ENCODE assay signal across 8 cellular contexts in genomic region chr1:15975805-15976680, GRCh38. TPM values are rescaled to one million over a fixed set of nuclear protein-coding genes. Genes with fewer than 3 reads are reported as not detected.
DNase-seq lines count a peak whose midpoint lies in the region; TF ChIP-seq lines count a peak whose summit lies in the region.

Gene ZBTB17 (minus strand): TSS chr1:15976101. CDS start chr1:15948495, 27,606 bp downstream.

- H3K9me3 ChIP-seq in HEK293 (ENCODE audit: control insufficient read depth, insufficient read depth, low read depth, low read length) (no peaks in the 10 kb centered on the region), SJSA1 (replicated peaks) (0 out of 2 replicates have a peak, but pooled peaks cover 3% of the 10 kb centered on the region), neuron (ENCODE audit: low read length) (peaks cover 4% of the 10 kb centered on the region)

- H2AFZ ChIP-seq in neuron (ENCODE audit: low read depth, low read length), result peak within 1 kb of the TSS; percentile 93

- peak; percentile 89 for DNase-seq in G401 (ENCODE audit: low spot score)
- peak; percentile 89 for DNase-seq in MV-4-11 (lab: John Stamatoyannopoulos, UW)
- peak; percentile 89 to 95 for DNase-seq in SJSA1 (ENCODE audit: low read depth in 1 of 2, low spot score in 2 of 2)
- peak; percentile 87 to 93 (median 90) for DNase-seq in activated naive CD4-positive, alpha-beta T cell (lab: John Stamatoyannopoulos, UW)
- DNase-seq in foreskin melanocyte, result peak; percentile 78
- peak; percentile 81 for DNase-seq in stromal cell of bone marrow (ENCODE audit: low read depth)

- POLR2A ChIA-PET in HEK293 (lab: Yijun Ruan, JAX), result interaction anchor here (0.5 to 1.8 kb wide), 9 partner anchors 10 to 241 kb away, joined by 3 to 6 read pairs (median 4); partner anchors contain the start of gene SPEN

- H3K4me3 ChIP-seq in HEK293 (ENCODE audit: low read depth, low read length), result peak within 1 kb of the TSS; percentile 98
- peak within 1 kb of the TSS; percentile 71 for H3K4me3 ChIP-seq in SJSA1
- H3K4me3 ChIP-seq in neuron (ENCODE audit: low read length), result peak within 1 kb of the TSS; percentile 89

- H3K27me3 ChIP-seq in SJSA1 (replicated peaks) (no peaks in the 10 kb centered on the region; the same call in 1 of the 2 replicates), neuron (ENCODE audit: insufficient read depth, low read length) (no peaks in the 10 kb centered on the region)

- CTCF ChIA-PET in HEK293 (lab: Yijun Ruan, JAX), result interaction anchor here (0.7 to 3.2 kb wide), 8 partner anchors 17 to 389 kb away, joined by 3 to 16 read pairs (median 4); no protein-coding TSS in a partner anchor

- TF ChIP-seq CTCF in HEK293 (tag by site-specific recombination; IDR thresholded peaks at IDR 0.05), result no peak; the same call in 1 of the 2 replicates

- H3K36me3 ChIP-seq in HEK293 (ENCODE audit: control insufficient read depth in 2 of 2, insufficient read depth in 1 of 2, low read length in 2 of 2), result peaks cover 0 to 22% of the 10 kb centered on the region in 2 experiments; a peak in 2 of 3 replicates
- peaks cover 23% of the 10 kb centered on the region for H3K36me3 ChIP-seq in SJSA1
- H3K36me3 ChIP-seq in neuron (ENCODE audit: insufficient read depth, low read length), result peaks cover 18% of the 10 kb centered on the region

- H3K27ac ChIP-seq in HEK293 (ENCODE audit: extremely low read depth, low read depth, low read length) (peak within 1 kb of the TSS; percentile 44), SJSA1 (peak within 1 kb of the TSS; percentile 67)

- H3K4me1 ChIP-seq in HEK293 (ENCODE audit: control insufficient read depth, insufficient read depth, low read length), result no peaks in the 10 kb centered on the region
- peaks cover 10% of the 10 kb centered on the region for H3K4me1 ChIP-seq in SJSA1 (replicated peaks)
- peaks cover 14% of the 10 kb centered on the region for H3K4me1 ChIP-seq in neuron (ENCODE audit: insufficient read depth, low read length)

- in situ Hi-C loops in G401 (cut with HindIII; ENCODE audit: low sequenced_read_pairs), result no loop called here

TF ChIP-seq in HEK293, 187 proteins besides CTCF, POLR2A, EP300 and RAD21 (continues in another document):
- TF ChIP-seq ZNF280D (tag by site-specific recombination; IDR thresholded peaks at IDR 0.05), result no peak
- no peak for TF ChIP-seq ZFP37 (tag by site-specific recombination; IDR thresholded peaks at IDR 0.05)
- TF ChIP-seq ZNF133 (tag by site-specific recombination; IDR thresholded peaks at IDR 0.05), result no peak
- TF ChIP-seq, protein P1, sequence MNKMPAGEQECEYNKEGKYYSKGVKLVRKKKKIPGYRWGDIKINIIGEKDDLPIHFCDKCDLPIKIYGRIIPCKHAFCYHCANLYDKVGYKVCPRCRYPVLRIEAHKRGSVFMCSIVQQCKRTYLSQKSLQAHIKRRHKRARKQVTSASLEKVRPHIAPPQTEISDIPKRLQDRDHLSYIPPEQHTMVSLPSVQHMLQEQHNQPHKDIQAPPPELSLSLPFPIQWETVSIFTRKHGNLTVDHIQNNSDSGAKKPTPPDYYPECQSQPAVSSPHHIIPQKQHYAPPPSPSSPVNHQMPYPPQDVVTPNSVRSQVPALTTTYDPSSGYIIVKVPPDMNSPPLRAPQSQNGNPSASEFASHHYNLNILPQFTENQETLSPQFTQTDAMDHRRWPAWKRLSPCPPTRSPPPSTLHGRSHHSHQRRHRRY (tag by site-specific recombination; IDR thresholded peaks at IDR 0.05), result no peak
- TF ChIP-seq, protein P2, sequence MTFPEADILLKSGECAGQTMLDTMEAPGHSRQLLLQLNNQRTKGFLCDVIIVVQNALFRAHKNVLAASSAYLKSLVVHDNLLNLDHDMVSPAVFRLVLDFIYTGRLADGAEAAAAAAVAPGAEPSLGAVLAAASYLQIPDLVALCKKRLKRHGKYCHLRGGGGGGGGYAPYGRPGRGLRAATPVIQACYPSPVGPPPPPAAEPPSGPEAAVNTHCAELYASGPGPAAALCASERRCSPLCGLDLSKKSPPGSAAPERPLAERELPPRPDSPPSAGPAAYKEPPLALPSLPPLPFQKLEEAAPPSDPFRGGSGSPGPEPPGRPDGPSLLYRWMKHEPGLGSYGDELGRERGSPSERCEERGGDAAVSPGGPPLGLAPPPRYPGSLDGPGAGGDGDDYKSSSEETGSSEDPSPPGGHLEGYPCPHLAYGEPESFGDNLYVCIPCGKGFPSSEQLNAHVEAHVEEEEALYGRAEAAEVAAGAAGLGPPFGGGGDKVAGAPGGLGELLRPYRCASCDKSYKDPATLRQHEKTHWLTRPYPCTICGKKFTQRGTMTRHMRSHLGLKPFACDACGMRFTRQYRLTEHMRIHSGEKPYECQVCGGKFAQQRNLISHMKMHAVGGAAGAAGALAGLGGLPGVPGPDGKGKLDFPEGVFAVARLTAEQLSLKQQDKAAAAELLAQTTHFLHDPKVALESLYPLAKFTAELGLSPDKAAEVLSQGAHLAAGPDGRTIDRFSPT (tag by site-specific recombination; IDR thresholded peaks at IDR 0.05), result no peak
- no peak for TF ChIP-seq ZNF26 (tag by site-specific recombination; IDR thresholded peaks at IDR 0.05)
- TF ChIP-seq ZNF530 (tag by site-specific recombination; IDR thresholded peaks at IDR 0.05; ENCODE audit: low read depth), result no peak
- no peak for TF ChIP-seq FEZF1 (tag by site-specific recombination; IDR thresholded peaks at IDR 0.05)
- no peak for TF ChIP-seq SALL2 (tag by site-specific recombination; IDR thresholded peaks at IDR 0.05; ENCODE audit: borderline replicate concordance)
- TF ChIP-seq, protein P3, sequence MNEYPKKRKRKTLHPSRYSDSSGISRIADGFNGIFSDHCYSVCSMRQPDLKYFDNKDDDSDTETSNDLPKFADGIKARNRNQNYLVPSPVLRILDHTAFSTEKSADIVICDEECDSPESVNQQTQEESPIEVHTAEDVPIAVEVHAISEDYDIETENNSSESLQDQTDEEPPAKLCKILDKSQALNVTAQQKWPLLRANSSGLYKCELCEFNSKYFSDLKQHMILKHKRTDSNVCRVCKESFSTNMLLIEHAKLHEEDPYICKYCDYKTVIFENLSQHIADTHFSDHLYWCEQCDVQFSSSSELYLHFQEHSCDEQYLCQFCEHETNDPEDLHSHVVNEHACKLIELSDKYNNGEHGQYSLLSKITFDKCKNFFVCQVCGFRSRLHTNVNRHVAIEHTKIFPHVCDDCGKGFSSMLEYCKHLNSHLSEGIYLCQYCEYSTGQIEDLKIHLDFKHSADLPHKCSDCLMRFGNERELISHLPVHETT (tag by site-specific recombination; IDR thresholded peaks at IDR 0.05), result peak; percentile 85
- TF ChIP-seq ZIC2 (tag by site-specific recombination; IDR thresholded peaks at IDR 0.05), result peak; percentile 56
- no peak; the same call in 1 of the 2 replicates for TF ChIP-seq KLF17 (tag by site-specific recombination; IDR thresholded peaks at IDR 0.05)
- TF ChIP-seq ZNF561 (tag by site-specific recombination; IDR thresholded peaks at IDR 0.05; ENCODE audit: borderline replicate concordance), result peak; percentile 82; the same call in 1 of the 2 replicates
- 0 out of 2 replicates have a peak, but pooled peaks have one; percentile 15 for TF ChIP-seq ZNF24 (tag by site-specific recombination; IDR thresholded peaks at IDR 0.05)
- TF ChIP-seq YY2 (tag by site-specific recombination; IDR thresholded peaks at IDR 0.05), result peak; percentile 91
- no peak for TF ChIP-seq ZNF132 (tag by site-specific recombination; IDR thresholded peaks at IDR 0.05; ENCODE audit: borderline replicate concordance)

RNA-seq across cellular contexts. Expression of gene ZBTB17, which starts in this region (rescaled TPM):
- 32.8 and 43.4 TPM in 2 replicates for total RNA-seq in G401 (2014; rRNA removed; shearing (Covaris generic))
- total RNA-seq in SJSA1 (2014; rRNA removed; shearing (Covaris generic)), result 26.6 and 33.6 TPM in 2 replicates

Comparison
In these comparisons a context has a peak if more than half of its experiments do, and no peak if none do; other contexts are left out.
1. Peak in every context shown above with its lines: DNase-seq, H3K4me3 ChIP-seq and H3K27ac ChIP-seq.